In genomic region chr3:151290673-151291072, GRCh38 we compare ENCODE assay signal across 8 cellular contexts. TPM values are rescaled to one million over a fixed set of nuclear protein-coding genes. Genes with fewer than 3 reads are reported as not detected.
A peak's percentile ranks its signal among the peaks of the same experiment; 100 is the strongest.
DNase-seq lines count a peak whose midpoint lies in the region; ATAC-seq and TF ChIP-seq lines count a peak whose summit lies in the region.

No MANE protein-coding gene starts in this region.

- peaks cover 7% of the 10 kb centered on the region for H3K27me3 Mint-ChIP-seq in activated CD8-positive, alpha-beta T cell treated with anti-CD3 and anti-CD28 coated beads for 36 hours
- peaks cover 23% of the 10 kb centered on the region for H3K27me3 Mint-ChIP-seq in activated CD8-positive, alpha-beta T cell treated with anti-CD3 and anti-CD28 coated beads, Interleukin-2, amount 10 ng/mL, durations not matched to agents 7 days and 5 days (ENCODE audit: low read depth)

- intact Hi-C loops in activated CD8-positive, alpha-beta T cell treated with anti-CD3 and anti-CD28 coated beads for 36 hours (cut with micrococcal nuclease), result loop anchor here (5.0 to 10.0 kb wide), 2 partner anchors 37 to 544 kb away; partner anchors contain the start of gene P2RY13

- H3K4me3 ChIP-seq in OCI-LY3 (ENCODE audit: low read length) (no peak overlapping the region), fibroblast of mammary gland (ENCODE audit: control insufficient read depth, low read depth, low read length) (no peak overlapping the region), upper lobe of left lung (no peak overlapping the region), gastroesophageal sphincter (no peak overlapping the region)

- TF ChIP-seq POLR2A in upper lobe of left lung (IDR thresholded peaks at IDR 0.05) (no peak), gastroesophageal sphincter (IDR thresholded peaks at IDR 0.05) (no peak)

- H3K9me3 ChIP-seq in OCI-LY3 (ENCODE audit: insufficient read depth, low read length), result no peaks in the 10 kb centered on the region
- no peaks in the 10 kb centered on the region for H3K9me3 ChIP-seq in upper lobe of left lung
- H3K9me3 ChIP-seq in gastroesophageal sphincter, result no peaks in the 10 kb centered on the region

- H3K4me3 Mint-ChIP-seq in activated CD8-positive, alpha-beta T cell treated with anti-CD3 and anti-CD28 coated beads for 36 hours, result no peak overlapping the region
- no peak overlapping the region for H3K4me3 Mint-ChIP-seq in activated CD8-positive, alpha-beta T cell treated with anti-CD3 and anti-CD28 coated beads, Interleukin-2, amount 10 ng/mL, durations not matched to agents 7 days and 5 days

- H3K9me3 Mint-ChIP-seq in activated CD8-positive, alpha-beta T cell treated with anti-CD3 and anti-CD28 coated beads for 36 hours, result no peaks in the 10 kb centered on the region
- H3K9me3 Mint-ChIP-seq in activated CD8-positive, alpha-beta T cell treated with anti-CD3 and anti-CD28 coated beads, Interleukin-2, amount 10 ng/mL, durations not matched to agents 7 days and 5 days (ENCODE audit: insufficient read depth), result no peaks in the 10 kb centered on the region

- H3K4me1 Mint-ChIP-seq in activated CD8-positive, alpha-beta T cell treated with anti-CD3 and anti-CD28 coated beads for 36 hours (ENCODE audit: low read depth), result peaks cover 2% of the 10 kb centered on the region
- no peaks in the 10 kb centered on the region for H3K4me1 Mint-ChIP-seq in activated CD8-positive, alpha-beta T cell treated with anti-CD3 and anti-CD28 coated beads, Interleukin-2, amount 10 ng/mL, durations not matched to agents 7 days and 5 days (ENCODE audit: low read depth)

- no peak overlapping the region for H3K27ac ChIP-seq in OCI-LY3 (ENCODE audit: low read length)
- H3K27ac ChIP-seq in upper lobe of left lung, result no peak overlapping the region
- H3K27ac ChIP-seq in gastroesophageal sphincter, result no peak overlapping the region

- H2AFZ ChIP-seq in OCI-LY3 (ENCODE audit: low read depth, low read length), result no peak overlapping the region

- no peaks in the 10 kb centered on the region for H4K20me1 ChIP-seq in OCI-LY3 (ENCODE audit: insufficient read depth, low read length)

- CTCF ChIA-PET in activated CD8-positive, alpha-beta T cell treated with anti-CD3 and anti-CD28 coated beads for 36 hours (lab: Charles Lee), result interaction anchor here (1.5 kb wide), 1 partner anchor 177 kb away, joined by 3 read pairs; no protein-coding TSS in a partner anchor
- CTCF ChIA-PET in activated CD8-positive, alpha-beta T cell treated with anti-CD3 and anti-CD28 coated beads, Interleukin-2, amount 10 ng/mL, durations not matched to agents 7 days and 5 days (lab: Charles Lee), result interaction anchor here (1.0 to 2.0 kb wide), 2 partner anchors 37 to 64 kb away, joined by 3 to 14 read pairs; no protein-coding TSS in a partner anchor

- TF ChIP-seq CTCF in activated CD8-positive, alpha-beta T cell treated with anti-CD3 and anti-CD28 coated beads for 36 hours (IDR thresholded peaks at IDR 0.05), result peak; percentile 65
- peak; percentile 70 for TF ChIP-seq CTCF in OCI-LY3 (IDR thresholded peaks at IDR 0.05; ENCODE audit: low read depth, low read length)
- peak; percentile 62 for TF ChIP-seq CTCF in fibroblast of mammary gland (conservative IDR thresholded peaks at IDR 0.05; ENCODE audit: control insufficient read depth, insufficient read depth, low read depth, low read length)
- TF ChIP-seq CTCF in upper lobe of left lung (IDR thresholded peaks at IDR 0.05), result peak in 4 of 6 experiments; percentile 6 to 36 (median 25)
- TF ChIP-seq CTCF in gastroesophageal sphincter (IDR thresholded peaks at IDR 0.05), result peak in 2 of 4 experiments; percentile 20 to 44

- H3K4me1 ChIP-seq in OCI-LY3 (ENCODE audit: low read length), result peaks cover 12% of the 10 kb centered on the region
- no peaks in the 10 kb centered on the region for H3K4me1 ChIP-seq in upper lobe of left lung
- no peaks in the 10 kb centered on the region for H3K4me1 ChIP-seq in gastroesophageal sphincter

- H3K4me2 ChIP-seq in OCI-LY3 (ENCODE audit: low read length), result no peak overlapping the region

- 54 to 65% methylated on average over 3 of the region's 3 CpGs for WGBS in upper lobe of left lung, 2 donors
- 32 to 40% methylated on average over 3 of the region's 3 CpGs for WGBS in gastroesophageal sphincter (ENCODE audit: low coverage in 1 of 2), 2 donors

- H3K36me3 ChIP-seq in OCI-LY3 (replicated peaks; ENCODE audit: low read depth, low read length) (no peaks in the 10 kb centered on the region), upper lobe of left lung (no peaks in the 10 kb centered on the region), gastroesophageal sphincter (no peaks in the 10 kb centered on the region)

- H3K9ac ChIP-seq in OCI-LY3 (ENCODE audit: low read length), result no peak overlapping the region

- H3K27me3 ChIP-seq in OCI-LY3 (ENCODE audit: low read depth, low read length) (no peaks in the 10 kb centered on the region), upper lobe of left lung (no peaks in the 10 kb centered on the region), gastroesophageal sphincter (no peaks in the 10 kb centered on the region)

- no peak for TF ChIP-seq EP300 in upper lobe of left lung (IDR thresholded peaks at IDR 0.05)
- no peak for TF ChIP-seq EP300 in gastroesophageal sphincter (IDR thresholded peaks at IDR 0.05)

- no peaks in the 10 kb centered on the region for H3K36me3 Mint-ChIP-seq in activated CD8-positive, alpha-beta T cell treated with anti-CD3 and anti-CD28 coated beads for 36 hours (ENCODE audit: low read depth)
- no peaks in the 10 kb centered on the region for H3K36me3 Mint-ChIP-seq in activated CD8-positive, alpha-beta T cell treated with anti-CD3 and anti-CD28 coated beads, Interleukin-2, amount 10 ng/mL, durations not matched to agents 7 days and 5 days (ENCODE audit: low read depth)

- POLR2A ChIA-PET in activated CD8-positive, alpha-beta T cell treated with anti-CD3 and anti-CD28 coated beads for 36 hours (lab: Charles Lee), result no interaction called here
- POLR2A ChIA-PET in activated CD8-positive, alpha-beta T cell treated with anti-CD3 and anti-CD28 coated beads, Interleukin-2, amount 10 ng/mL, durations not matched to agents 7 days and 5 days (lab: Charles Lee), result no interaction called here

- H3K27ac Mint-ChIP-seq in activated CD8-positive, alpha-beta T cell treated with anti-CD3 and anti-CD28 coated beads for 36 hours, result no peak overlapping the region
- H3K27ac Mint-ChIP-seq in activated CD8-positive, alpha-beta T cell treated with anti-CD3 and anti-CD28 coated beads, Interleukin-2, amount 10 ng/mL, durations not matched to agents 7 days and 5 days, result no peak overlapping the region

- no peak for ATAC-seq in activated CD8-positive, alpha-beta T cell treated with anti-CD3 and anti-CD28 coated beads for 36 hours
- ATAC-seq in activated CD8-positive, alpha-beta T cell treated with anti-CD3 and anti-CD28 coated beads, Interleukin-2, amount 10 ng/mL, durations not matched to agents 7 days and 5 days, result no peak
- ATAC-seq in upper lobe of left lung (ENCODE audit: low FRiP score in 2 of 2) (peak in 1 of 2 donors; percentile 53), gastroesophageal sphincter (no peak), HG03342 (IDR thresholded peaks at IDR 0.05; ENCODE audit: unreplicated experiment) (no peak), HG03565 (IDR thresholded peaks at IDR 0.05; ENCODE audit: unreplicated experiment) (no peak)

- DNase-seq in activated CD8-positive, alpha-beta T cell treated with anti-CD3 and anti-CD28 coated beads for 36 hours, result no peak
- no peak for DNase-seq in activated CD8-positive, alpha-beta T cell treated with anti-CD3 and anti-CD28 coated beads, Interleukin-2, amount 10 ng/mL, durations not matched to agents 7 days and 5 days
- DNase-seq in fibroblast of mammary gland (ENCODE audit: low read depth) (peak; percentile 60), upper lobe of left lung (no peak)

- no peaks in the 10 kb centered on the region for H3K79me2 ChIP-seq in OCI-LY3 (ENCODE audit: low read length)

RNA-seq across cellular contexts. Expression of gene P2RY14, which starts 12.3 kb away (rescaled TPM):
- total RNA-seq in activated CD8-positive, alpha-beta T cell treated with anti-CD3 and anti-CD28 coated beads for 36 hours, result under 1 TPM; 0.51 to 0.70 TPM
- total RNA-seq in activated CD8-positive, alpha-beta T cell treated with anti-CD3 and anti-CD28 coated beads, Interleukin-2, amount 10 ng/mL, durations not matched to agents 7 days and 5 days, result under 1 TPM; 0.60 to 0.63 TPM
- total RNA-seq in upper lobe of left lung (1 to 10 TPM; 1.7 to 6.2 (median 3.9) TPM), gastroesophageal sphincter (10 to 100 TPM in 3 of 4 donors, 1 to 10 TPM in 1; 1.8 to 90.5 (median 16.2) TPM)

RNA-seq across cellular contexts. Expression of gene GPR87, which starts 25.9 kb away (rescaled TPM):
- total RNA-seq in activated CD8-positive, alpha-beta T cell treated with anti-CD3 and anti-CD28 coated beads for 36 hours, result not detected
- total RNA-seq in activated CD8-positive, alpha-beta T cell treated with anti-CD3 and anti-CD28 coated beads, Interleukin-2, amount 10 ng/mL, durations not matched to agents 7 days and 5 days, result not detected
- total RNA-seq in upper lobe of left lung, result under 1 TPM in 3 of 6 donors, not detected in 3; 0.30 to 0.69 (median 0.34) TPM
- total RNA-seq in gastroesophageal sphincter, result 1 to 10 TPM in 1 of 4 donors, not detected in 3; 3.5 TPM

RNA-seq across cellular contexts. Expression of gene P2RY13, which starts 38.7 kb away (rescaled TPM):
- not detected for total RNA-seq in activated CD8-positive, alpha-beta T cell treated with anti-CD3 and anti-CD28 coated beads for 36 hours
- total RNA-seq in activated CD8-positive, alpha-beta T cell treated with anti-CD3 and anti-CD28 coated beads, Interleukin-2, amount 10 ng/mL, durations not matched to agents 7 days and 5 days, result not detected
- 10 to 100 TPM in 2 of 6 donors, 1 to 10 TPM in 3, under 1 TPM in 1; 0.67 to 13.4 (median 3.2) TPM for total RNA-seq in upper lobe of left lung
- total RNA-seq in gastroesophageal sphincter, result 1 to 10 TPM in 2 of 4 donors, under 1 TPM in 1, not detected in 1; 0.58 to 2.5 (median 1.6) TPM
